ENCODE assay signal across 1 cellular context in the genomic region with DNA sequence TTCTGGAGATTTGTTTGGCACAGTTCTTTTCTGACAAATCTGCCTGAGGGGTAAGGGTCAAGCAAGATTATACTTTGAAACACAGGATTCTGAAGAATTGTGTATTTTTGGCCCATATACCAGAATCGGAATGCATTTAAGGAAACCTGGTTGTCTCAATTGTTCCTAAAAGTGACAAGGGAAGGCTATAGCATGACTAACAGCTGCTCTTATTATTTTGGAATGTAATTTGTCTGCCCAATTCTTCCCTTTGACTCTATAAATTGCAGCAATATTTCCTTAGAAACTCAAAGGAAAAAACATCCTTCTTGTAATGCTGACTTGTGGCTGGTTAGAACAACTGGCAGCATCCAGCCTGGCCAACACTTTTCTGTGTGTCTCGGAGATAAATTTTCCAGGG.
A peak's percentile ranks its signal among the peaks of the same experiment; 100 is the strongest.
TF ChIP-seq lines count a peak whose summit lies in the region.

No MANE protein-coding gene starts in this region.

TF ChIP-seq in SK-N-SH, 30 proteins besides CTCF, POLR2A, EP300 and RAD21 (continued from another document):
- TF ChIP-seq, protein P1, sequence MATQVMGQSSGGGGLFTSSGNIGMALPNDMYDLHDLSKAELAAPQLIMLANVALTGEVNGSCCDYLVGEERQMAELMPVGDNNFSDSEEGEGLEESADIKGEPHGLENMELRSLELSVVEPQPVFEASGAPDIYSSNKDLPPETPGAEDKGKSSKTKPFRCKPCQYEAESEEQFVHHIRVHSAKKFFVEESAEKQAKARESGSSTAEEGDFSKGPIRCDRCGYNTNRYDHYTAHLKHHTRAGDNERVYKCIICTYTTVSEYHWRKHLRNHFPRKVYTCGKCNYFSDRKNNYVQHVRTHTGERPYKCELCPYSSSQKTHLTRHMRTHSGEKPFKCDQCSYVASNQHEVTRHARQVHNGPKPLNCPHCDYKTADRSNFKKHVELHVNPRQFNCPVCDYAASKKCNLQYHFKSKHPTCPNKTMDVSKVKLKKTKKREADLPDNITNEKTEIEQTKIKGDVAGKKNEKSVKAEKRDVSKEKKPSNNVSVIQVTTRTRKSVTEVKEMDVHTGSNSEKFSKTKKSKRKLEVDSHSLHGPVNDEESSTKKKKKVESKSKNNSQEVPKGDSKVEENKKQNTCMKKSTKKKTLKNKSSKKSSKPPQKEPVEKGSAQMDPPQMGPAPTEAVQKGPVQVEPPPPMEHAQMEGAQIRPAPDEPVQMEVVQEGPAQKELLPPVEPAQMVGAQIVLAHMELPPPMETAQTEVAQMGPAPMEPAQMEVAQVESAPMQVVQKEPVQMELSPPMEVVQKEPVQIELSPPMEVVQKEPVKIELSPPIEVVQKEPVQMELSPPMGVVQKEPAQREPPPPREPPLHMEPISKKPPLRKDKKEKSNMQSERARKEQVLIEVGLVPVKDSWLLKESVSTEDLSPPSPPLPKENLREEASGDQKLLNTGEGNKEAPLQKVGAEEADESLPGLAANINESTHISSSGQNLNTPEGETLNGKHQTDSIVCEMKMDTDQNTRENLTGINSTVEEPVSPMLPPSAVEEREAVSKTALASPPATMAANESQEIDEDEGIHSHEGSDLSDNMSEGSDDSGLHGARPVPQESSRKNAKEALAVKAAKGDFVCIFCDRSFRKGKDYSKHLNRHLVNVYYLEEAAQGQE (IDR thresholded peaks at IDR 0.05; ENCODE audit: low read depth, low read length), result no peak
- TF ChIP-seq MXI1 (IDR thresholded peaks at IDR 0.05; ENCODE audit: low read depth, low read length) (no peak), SMC3 (IDR thresholded peaks at IDR 0.05; ENCODE audit: low read depth, low read length) (no peak), RFX5 (IDR thresholded peaks at IDR 0.05; ENCODE audit: low read length) (no peak), MEF2A (IDR thresholded peaks at IDR 0.05; ENCODE audit: borderline replicate concordance, low read depth) (no peak), CHD2 (IDR thresholded peaks at IDR 0.05; ENCODE audit: low read length, partially characterized antibody) (no peak), TCF12 (IDR thresholded peaks at IDR 0.05) (peak; percentile 65)
- TF ChIP-seq, protein P2, sequence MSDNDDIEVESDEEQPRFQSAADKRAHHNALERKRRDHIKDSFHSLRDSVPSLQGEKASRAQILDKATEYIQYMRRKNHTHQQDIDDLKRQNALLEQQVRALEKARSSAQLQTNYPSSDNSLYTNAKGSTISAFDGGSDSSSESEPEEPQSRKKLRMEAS (IDR thresholded peaks at IDR 0.05; ENCODE audit: low read depth), result no peak
- TF ChIP-seq, protein P3, sequence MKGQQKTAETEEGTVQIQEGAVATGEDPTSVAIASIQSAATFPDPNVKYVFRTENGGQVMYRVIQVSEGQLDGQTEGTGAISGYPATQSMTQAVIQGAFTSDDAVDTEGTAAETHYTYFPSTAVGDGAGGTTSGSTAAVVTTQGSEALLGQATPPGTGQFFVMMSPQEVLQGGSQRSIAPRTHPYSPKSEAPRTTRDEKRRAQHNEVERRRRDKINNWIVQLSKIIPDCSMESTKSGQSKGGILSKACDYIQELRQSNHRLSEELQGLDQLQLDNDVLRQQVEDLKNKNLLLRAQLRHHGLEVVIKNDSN (IDR thresholded peaks at IDR 0.05; ENCODE audit: borderline replicate concordance, low read depth), result no peak
